ENCODE assay signal across 1 cellular context in the genomic region with DNA sequence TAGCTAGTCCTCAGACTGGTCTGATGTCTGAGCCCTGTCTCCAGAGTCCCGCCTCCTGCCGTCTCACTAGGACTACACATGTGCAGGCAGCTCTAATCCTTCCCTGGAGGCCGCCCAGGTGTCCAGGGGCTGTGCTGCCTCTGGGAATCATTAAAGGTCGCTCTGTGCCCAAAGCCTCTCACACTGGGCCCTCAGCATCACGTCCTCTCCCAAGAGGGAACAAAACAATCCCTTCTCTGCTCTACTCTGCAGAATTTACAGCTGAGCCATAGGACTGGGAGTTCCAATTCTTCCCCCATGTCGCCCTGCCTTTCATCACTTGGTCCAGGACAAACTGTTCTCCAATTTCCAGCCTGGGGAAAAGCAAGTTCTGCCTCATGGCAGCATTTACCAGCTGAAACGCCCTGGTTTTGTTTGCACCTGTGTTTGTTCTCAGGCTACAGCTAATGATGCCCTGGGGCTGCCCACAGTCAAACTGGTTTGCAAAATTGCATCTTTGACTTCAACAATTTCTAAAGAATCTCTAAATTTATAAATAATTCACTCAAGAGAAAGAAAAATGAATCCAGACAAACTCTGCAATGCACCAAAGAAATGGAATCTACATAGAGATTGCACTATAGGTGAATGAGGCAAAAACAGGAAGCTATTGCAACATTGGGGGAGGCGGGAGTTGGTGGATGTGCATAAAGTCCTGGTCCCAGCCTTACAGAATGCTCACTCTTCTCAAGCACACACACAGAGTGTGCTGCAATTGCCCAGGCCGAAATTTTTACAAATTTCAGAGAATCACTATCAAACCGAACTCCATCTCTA.
TF ChIP-seq lines count a peak whose summit lies in the region.

No MANE protein-coding gene starts in this region.

TF ChIP-seq in HepG2, 621 proteins besides CTCF, POLR2A, EP300 and RAD21 (continued from another document and continues in another):
- TF ChIP-seq SP140L (CRISPR knock-in tag; IDR thresholded peaks at IDR 0.05; ENCODE audit: borderline replicate concordance) (no peak), ARHGAP35 (CRISPR knock-in tag; IDR thresholded peaks at IDR 0.05; ENCODE audit: borderline replicate concordance) (no peak), MYNN (CRISPR knock-in tag; IDR thresholded peaks at IDR 0.05; ENCODE audit: low read depth) (peak; percentile 22; the same call in 1 of the 2 replicates), ZNF256 (CRISPR knock-in tag; conservative IDR thresholded peaks at IDR 0.05) (no peak), MAF1 (CRISPR knock-in tag; IDR thresholded peaks at IDR 0.05; ENCODE audit: borderline replicate concordance) (no peak), GABPB1 (CRISPR knock-in tag; IDR thresholded peaks at IDR 0.05) (no peak), ZNF768 (CRISPR knock-in tag; IDR thresholded peaks at IDR 0.05) (peak; percentile 67; the same call in 1 of the 2 replicates), YEATS2 (CRISPR knock-in tag; IDR thresholded peaks at IDR 0.05; ENCODE audit: borderline replicate concordance) (peak; percentile 8; the same call in 1 of the 2 replicates), ZMYM4 (CRISPR knock-in tag; IDR thresholded peaks at IDR 0.05) (no peak), ZNF30 (CRISPR knock-in tag; IDR thresholded peaks at IDR 0.05) (no peak), PRMT3 (CRISPR knock-in tag; IDR thresholded peaks at IDR 0.05; ENCODE audit: borderline replicate concordance, low read depth) (no peak), NCOA1 (CRISPR knock-in tag; IDR thresholded peaks at IDR 0.05) (no peak), ZC3H4 (CRISPR knock-in tag; IDR thresholded peaks at IDR 0.05; ENCODE audit: borderline replicate concordance) (no peak), ZNF17 (CRISPR knock-in tag; IDR thresholded peaks at IDR 0.05) (no peak), MAFF (IDR thresholded peaks at IDR 0.05; ENCODE audit: low read depth, low read length) (no peak), ZNF788 (CRISPR knock-in tag; IDR thresholded peaks at IDR 0.05; ENCODE audit: borderline replicate concordance) (0 out of 2 replicates have a peak, but pooled peaks have one; percentile 59), SUZ12 (IDR thresholded peaks at IDR 0.05; ENCODE audit: low read depth, low read length) (no peak), ZNF780A (CRISPR knock-in tag; IDR thresholded peaks at IDR 0.05) (no peak), ZNF350 (CRISPR knock-in tag; IDR thresholded peaks at IDR 0.05; ENCODE audit: borderline replicate concordance, low read depth) (no peak), PAF1 (CRISPR knock-in tag; IDR thresholded peaks at IDR 0.05) (no peak), ZFP90 (CRISPR knock-in tag; IDR thresholded peaks at IDR 0.05; ENCODE audit: borderline replicate concordance) (no peak), NFRKB (IDR thresholded peaks at IDR 0.05) (no peak), NR2F1 (CRISPR knock-in tag; IDR thresholded peaks at IDR 0.05) (no peak), ZMYM3 (CRISPR knock-in tag; IDR thresholded peaks at IDR 0.05) (no peak), ZNF839 (CRISPR knock-in tag; IDR thresholded peaks at IDR 0.05; ENCODE audit: borderline replicate concordance) (no peak), KLF6 (CRISPR knock-in tag; IDR thresholded peaks at IDR 0.05) (0 out of 2 replicates have a peak, but pooled peaks have one; percentile 31), MYC (CRISPR knock-in tag; IDR thresholded peaks at IDR 0.05; ENCODE audit: borderline replicate concordance) (peak; percentile 50; the same call in 1 of the 2 replicates), SRY (CRISPR knock-in tag; IDR thresholded peaks at IDR 0.05) (no peak), ZNF501 (CRISPR knock-in tag; IDR thresholded peaks at IDR 0.05) (peak; percentile 48; the same call in 1 of the 2 replicates), ZNF354B (CRISPR knock-in tag; IDR thresholded peaks at IDR 0.05) (no peak), ZMAT3 (CRISPR knock-in tag; conservative IDR thresholded peaks at IDR 0.05) (no peak), ZNF510 (CRISPR knock-in tag; IDR thresholded peaks at IDR 0.05; ENCODE audit: low read depth) (no peak), ZNF235 (CRISPR knock-in tag; IDR thresholded peaks at IDR 0.05; ENCODE audit: borderline replicate concordance) (no peak)
- TF ChIP-seq, protein P1, sequence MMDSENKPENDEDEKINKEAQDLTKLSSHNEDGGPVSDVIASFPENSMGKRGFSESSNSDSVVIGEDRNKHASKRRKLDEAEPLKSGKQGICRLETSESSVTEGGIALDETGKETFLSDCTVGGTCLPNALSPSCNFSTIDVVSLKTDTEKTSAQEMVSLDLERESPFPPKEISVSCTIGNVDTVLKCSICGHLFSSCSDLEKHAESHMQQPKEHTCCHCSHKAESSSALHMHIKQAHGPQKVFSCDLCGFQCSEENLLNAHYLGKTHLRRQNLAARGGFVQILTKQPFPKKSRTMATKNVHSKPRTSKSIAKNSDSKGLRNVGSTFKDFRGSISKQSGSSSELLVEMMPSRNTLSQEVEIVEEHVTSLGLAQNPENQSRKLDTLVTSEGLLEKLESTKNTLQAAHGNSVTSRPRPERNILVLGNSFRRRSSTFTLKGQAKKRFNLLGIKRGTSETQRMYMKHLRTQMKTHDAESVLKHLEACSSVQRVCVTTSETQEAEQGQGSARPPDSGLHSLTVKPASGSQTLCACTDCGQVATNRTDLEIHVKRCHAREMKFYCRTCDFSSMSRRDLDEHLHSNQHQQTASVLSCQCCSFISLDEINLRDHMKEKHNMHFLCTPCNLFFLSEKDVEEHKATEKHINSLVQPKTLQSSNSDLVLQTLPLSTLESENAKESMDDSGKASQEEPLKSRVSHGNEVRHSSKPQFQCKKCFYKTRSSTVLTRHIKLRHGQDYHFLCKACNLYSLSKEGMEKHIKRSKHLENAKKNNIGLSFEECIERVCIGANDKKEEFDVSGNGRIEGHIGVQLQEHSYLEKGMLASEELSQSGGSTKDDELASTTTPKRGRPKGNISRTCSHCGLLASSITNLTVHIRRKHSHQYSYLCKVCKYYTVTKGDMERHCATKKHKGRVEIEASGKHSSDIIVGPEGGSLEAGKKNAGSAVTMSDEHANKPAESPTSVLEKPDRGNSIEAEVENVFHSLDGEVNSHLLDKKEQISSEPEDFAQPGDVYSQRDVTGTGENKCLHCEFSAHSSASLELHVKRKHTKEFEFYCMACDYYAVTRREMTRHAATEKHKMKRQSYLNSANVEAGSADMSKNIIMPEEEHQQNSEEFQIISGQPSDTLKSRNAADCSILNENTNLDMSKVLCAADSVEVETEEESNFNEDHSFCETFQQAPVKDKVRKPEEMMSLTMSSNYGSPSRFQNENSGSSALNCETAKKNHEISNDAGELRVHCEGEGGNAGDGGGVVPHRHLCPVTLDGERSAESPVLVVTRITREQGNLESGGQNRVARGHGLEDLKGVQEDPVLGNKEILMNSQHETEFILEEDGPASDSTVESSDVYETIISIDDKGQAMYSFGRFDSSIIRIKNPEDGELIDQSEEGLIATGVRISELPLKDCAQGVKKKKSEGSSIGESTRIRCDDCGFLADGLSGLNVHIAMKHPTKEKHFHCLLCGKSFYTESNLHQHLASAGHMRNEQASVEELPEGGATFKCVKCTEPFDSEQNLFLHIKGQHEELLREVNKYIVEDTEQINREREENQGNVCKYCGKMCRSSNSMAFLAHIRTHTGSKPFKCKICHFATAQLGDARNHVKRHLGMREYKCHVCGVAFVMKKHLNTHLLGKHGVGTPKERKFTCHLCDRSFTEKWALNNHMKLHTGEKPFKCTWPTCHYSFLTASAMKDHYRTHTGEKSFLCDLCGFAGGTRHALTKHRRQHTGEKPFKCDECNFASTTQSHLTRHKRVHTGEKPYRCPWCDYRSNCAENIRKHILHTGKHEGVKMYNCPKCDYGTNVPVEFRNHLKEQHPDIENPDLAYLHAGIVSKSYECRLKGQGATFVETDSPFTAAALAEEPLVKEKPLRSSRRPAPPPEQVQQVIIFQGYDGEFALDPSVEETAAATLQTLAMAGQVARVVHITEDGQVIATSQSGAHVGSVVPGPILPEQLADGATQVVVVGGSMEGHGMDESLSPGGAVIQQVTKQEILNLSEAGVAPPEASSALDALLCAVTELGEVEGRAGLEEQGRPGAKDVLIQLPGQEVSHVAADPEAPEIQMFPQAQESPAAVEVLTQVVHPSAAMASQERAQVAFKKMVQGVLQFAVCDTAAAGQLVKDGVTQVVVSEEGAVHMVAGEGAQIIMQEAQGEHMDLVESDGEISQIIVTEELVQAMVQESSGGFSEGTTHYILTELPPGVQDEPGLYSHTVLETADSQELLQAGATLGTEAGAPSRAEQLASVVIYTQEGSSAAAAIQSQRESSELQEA (CRISPR knock-in tag; IDR thresholded peaks at IDR 0.05; ENCODE audit: not compliant biosample characterization) = no peak
- TF ChIP-seq, protein P2, sequence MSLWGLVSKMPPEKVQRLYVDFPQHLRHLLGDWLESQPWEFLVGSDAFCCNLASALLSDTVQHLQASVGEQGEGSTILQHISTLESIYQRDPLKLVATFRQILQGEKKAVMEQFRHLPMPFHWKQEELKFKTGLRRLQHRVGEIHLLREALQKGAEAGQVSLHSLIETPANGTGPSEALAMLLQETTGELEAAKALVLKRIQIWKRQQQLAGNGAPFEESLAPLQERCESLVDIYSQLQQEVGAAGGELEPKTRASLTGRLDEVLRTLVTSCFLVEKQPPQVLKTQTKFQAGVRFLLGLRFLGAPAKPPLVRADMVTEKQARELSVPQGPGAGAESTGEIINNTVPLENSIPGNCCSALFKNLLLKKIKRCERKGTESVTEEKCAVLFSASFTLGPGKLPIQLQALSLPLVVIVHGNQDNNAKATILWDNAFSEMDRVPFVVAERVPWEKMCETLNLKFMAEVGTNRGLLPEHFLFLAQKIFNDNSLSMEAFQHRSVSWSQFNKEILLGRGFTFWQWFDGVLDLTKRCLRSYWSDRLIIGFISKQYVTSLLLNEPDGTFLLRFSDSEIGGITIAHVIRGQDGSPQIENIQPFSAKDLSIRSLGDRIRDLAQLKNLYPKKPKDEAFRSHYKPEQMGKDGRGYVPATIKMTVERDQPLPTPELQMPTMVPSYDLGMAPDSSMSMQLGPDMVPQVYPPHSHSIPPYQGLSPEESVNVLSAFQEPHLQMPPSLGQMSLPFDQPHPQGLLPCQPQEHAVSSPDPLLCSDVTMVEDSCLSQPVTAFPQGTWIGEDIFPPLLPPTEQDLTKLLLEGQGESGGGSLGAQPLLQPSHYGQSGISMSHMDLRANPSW (CRISPR knock-in tag; IDR thresholded peaks at IDR 0.05; ENCODE audit: borderline replicate concordance) = no peak
- TF ChIP-seq, protein P3, sequence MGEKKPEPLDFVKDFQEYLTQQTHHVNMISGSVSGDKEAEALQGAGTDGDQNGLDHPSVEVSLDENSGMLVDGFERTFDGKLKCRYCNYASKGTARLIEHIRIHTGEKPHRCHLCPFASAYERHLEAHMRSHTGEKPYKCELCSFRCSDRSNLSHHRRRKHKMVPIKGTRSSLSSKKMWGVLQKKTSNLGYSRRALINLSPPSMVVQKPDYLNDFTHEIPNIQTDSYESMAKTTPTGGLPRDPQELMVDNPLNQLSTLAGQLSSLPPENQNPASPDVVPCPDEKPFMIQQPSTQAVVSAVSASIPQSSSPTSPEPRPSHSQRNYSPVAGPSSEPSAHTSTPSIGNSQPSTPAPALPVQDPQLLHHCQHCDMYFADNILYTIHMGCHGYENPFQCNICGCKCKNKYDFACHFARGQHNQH (CRISPR knock-in tag; IDR thresholded peaks at IDR 0.05) = 0 out of 2 replicates have a peak, but pooled peaks have one; percentile 23
- TF ChIP-seq, protein P4, sequence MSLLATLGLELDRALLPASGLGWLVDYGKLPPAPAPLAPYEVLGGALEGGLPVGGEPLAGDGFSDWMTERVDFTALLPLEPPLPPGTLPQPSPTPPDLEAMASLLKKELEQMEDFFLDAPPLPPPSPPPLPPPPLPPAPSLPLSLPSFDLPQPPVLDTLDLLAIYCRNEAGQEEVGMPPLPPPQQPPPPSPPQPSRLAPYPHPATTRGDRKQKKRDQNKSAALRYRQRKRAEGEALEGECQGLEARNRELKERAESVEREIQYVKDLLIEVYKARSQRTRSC (CRISPR knock-in tag; IDR thresholded peaks at IDR 0.05; ENCODE audit: low read depth) = no peak
- TF ChIP-seq, protein P5, sequence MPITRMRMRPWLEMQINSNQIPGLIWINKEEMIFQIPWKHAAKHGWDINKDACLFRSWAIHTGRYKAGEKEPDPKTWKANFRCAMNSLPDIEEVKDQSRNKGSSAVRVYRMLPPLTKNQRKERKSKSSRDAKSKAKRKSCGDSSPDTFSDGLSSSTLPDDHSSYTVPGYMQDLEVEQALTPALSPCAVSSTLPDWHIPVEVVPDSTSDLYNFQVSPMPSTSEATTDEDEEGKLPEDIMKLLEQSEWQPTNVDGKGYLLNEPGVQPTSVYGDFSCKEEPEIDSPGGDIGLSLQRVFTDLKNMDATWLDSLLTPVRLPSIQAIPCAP (CRISPR knock-in tag; IDR thresholded peaks at IDR 0.05; ENCODE audit: low read depth) = no peak
- TF ChIP-seq, protein P6, sequence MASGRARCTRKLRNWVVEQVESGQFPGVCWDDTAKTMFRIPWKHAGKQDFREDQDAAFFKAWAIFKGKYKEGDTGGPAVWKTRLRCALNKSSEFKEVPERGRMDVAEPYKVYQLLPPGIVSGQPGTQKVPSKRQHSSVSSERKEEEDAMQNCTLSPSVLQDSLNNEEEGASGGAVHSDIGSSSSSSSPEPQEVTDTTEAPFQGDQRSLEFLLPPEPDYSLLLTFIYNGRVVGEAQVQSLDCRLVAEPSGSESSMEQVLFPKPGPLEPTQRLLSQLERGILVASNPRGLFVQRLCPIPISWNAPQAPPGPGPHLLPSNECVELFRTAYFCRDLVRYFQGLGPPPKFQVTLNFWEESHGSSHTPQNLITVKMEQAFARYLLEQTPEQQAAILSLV (CRISPR knock-in tag; IDR thresholded peaks at IDR 0.05; ENCODE audit: borderline replicate concordance) = no peak
- TF ChIP-seq, protein P7, sequence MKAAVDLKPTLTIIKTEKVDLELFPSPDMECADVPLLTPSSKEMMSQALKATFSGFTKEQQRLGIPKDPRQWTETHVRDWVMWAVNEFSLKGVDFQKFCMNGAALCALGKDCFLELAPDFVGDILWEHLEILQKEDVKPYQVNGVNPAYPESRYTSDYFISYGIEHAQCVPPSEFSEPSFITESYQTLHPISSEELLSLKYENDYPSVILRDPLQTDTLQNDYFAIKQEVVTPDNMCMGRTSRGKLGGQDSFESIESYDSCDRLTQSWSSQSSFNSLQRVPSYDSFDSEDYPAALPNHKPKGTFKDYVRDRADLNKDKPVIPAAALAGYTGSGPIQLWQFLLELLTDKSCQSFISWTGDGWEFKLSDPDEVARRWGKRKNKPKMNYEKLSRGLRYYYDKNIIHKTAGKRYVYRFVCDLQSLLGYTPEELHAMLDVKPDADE (CRISPR knock-in tag; IDR thresholded peaks at IDR 0.05) = no peak
